Comparison of ENCODE assay signal across 1 cellular context in the genomic region with DNA sequence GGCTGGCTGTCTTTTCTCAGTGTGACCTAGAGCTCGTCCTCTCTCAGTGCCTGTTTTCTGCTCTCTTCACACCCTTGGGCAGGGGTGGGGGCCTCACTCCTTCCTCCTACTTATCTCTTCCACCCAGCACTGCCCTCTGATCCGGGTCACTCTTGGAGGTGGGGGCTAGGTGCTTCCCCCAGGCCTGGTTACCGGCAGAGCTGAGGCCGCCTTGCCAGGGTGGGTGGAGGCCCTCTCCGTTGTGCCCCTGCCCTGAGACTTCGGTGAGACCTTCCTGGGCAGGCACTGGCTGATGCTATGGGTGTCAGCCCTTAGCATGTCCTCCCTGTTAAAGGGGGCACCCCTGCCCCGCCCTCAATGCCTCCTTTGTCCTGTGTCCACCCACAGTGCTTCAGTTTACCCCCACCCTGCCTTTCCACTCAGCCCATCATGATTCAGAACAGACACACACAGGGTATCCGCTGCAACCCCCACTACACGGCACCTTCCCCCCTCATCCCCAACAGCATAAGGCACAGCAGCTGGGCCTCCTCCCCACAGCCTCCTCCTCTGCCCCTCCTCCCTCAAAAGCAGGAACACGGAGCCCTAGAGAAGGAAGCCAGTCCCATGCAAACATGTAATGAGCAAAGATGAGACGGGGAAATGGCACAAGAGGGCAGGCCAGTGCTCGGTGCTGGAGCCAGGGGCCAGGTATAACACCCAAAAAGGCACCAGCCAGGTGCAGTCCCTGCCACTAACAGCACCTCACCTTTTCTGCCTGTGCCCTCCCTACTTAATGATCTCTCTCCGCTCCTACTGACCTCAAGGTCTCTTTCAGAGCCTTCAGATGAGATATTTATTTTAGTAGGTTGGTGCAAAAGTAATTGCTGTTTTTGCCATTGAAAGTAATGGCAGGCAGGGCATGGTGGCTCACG.
TF ChIP-seq lines count a peak whose summit lies in the region.

No MANE protein-coding gene starts in this region.

TF ChIP-seq in K562, 482 proteins besides CTCF, POLR2A, EP300 and RAD21 (continued from another document and continues in another):
- TF ChIP-seq RERE (CRISPR knock-in tag; IDR thresholded peaks at IDR 0.05; ENCODE audit: borderline replicate concordance) (no peak), ILF3 (IDR thresholded peaks at IDR 0.05; ENCODE audit: borderline replicate concordance) (no peak), CHCHD3 (CRISPR knock-in tag; IDR thresholded peaks at IDR 0.05) (no peak), SRF (CRISPR knock-in tag; IDR thresholded peaks at IDR 0.05) (no peak; a peak in 1 of 4 replicates), NFYB (IDR thresholded peaks at IDR 0.05; ENCODE audit: extremely low read depth, insufficient read length) (no peak), GATAD2A (IDR thresholded peaks at IDR 0.05) (peak; percentile 93; the same call in 1 of the 2 replicates), TCF7 (IDR thresholded peaks at IDR 0.05; ENCODE audit: borderline replicate concordance) (no peak), SMARCA5 (IDR thresholded peaks at IDR 0.05) (no peak; the same call in 1 of the 2 replicates), NR4A1 (CRISPR knock-in tag; IDR thresholded peaks at IDR 0.05) (no peak), NR4A1 (tag; IDR thresholded peaks at IDR 0.05) (no peak; the same call in 1 of the 2 replicates), SP2 (IDR thresholded peaks at IDR 0.05; ENCODE audit: extremely low read depth, low read depth, low read length, poor library complexity, severe bottlenecking) (no peak), FOXK1 (CRISPR knock-in tag; IDR thresholded peaks at IDR 0.05; ENCODE audit: borderline replicate concordance) (no peak), TFE3 (CRISPR knock-in tag; IDR thresholded peaks at IDR 0.05) (no peak), ARID2 (IDR thresholded peaks at IDR 0.05) (no peak), HDGF (IDR thresholded peaks at IDR 0.05) (0 out of 2 replicates have a peak, but pooled peaks have one; percentile 56), RBM25 (IDR thresholded peaks at IDR 0.05; ENCODE audit: low read depth, low read length, severe bottlenecking) (no peak), SAFB2 (IDR thresholded peaks at IDR 0.05; ENCODE audit: borderline replicate concordance, low read depth, low read length, severe bottlenecking) (no peak), CBX1 (IDR thresholded peaks at IDR 0.05; ENCODE audit: low read depth) (no peak), STAT5A (IDR thresholded peaks at IDR 0.05; ENCODE audit: borderline replicate concordance, low read length) (peak; percentile 67; the same call in 1 of the 2 replicates), WHSC1 (IDR thresholded peaks at IDR 0.05; ENCODE audit: low read length) (no peak), DNMT1 (IDR thresholded peaks at IDR 0.05) (no peak), KDM1A (IDR thresholded peaks at IDR 0.05) (peak in 1 of 2 experiments; percentile 81; a peak in 3 of 4 replicates), NR0B1 (IDR thresholded peaks at IDR 0.05; ENCODE audit: partially characterized antibody) (no peak), RFX1 (IDR thresholded peaks at IDR 0.05) (no peak), ZKSCAN8 (CRISPR knock-in tag; IDR thresholded peaks at IDR 0.05) (no peak), HNRNPUL1 (IDR thresholded peaks at IDR 0.05; ENCODE audit: low read length) (no peak), ZKSCAN1 (IDR thresholded peaks at IDR 0.05; ENCODE audit: low read depth, low read length) (peak; percentile 1), CBX2 (IDR thresholded peaks at IDR 0.05; ENCODE audit: insufficient read depth, low read length, poor library complexity, severe bottlenecking) (no peak), C11orf30 (IDR thresholded peaks at IDR 0.05; ENCODE audit: low read depth) (no peak), KHSRP (IDR thresholded peaks at IDR 0.05) (no peak), ATF2 (CRISPR knock-in tag; IDR thresholded peaks at IDR 0.05) (no peak), DDX20 (tag; IDR thresholded peaks at IDR 0.05; ENCODE audit: low read depth) (no peak), PRMT5 (CRISPR knock-in tag; IDR thresholded peaks at IDR 0.05) (no peak), SMAD4 (CRISPR knock-in tag; conservative IDR thresholded peaks at IDR 0.05) (peak; percentile 75), MYBL2 (IDR thresholded peaks at IDR 0.05; ENCODE audit: low read depth) (no peak), MYBL2 (CRISPR knock-in tag; IDR thresholded peaks at IDR 0.05; ENCODE audit: borderline replicate concordance) (no peak), CBX3 (IDR thresholded peaks at IDR 0.05; ENCODE audit: borderline replicate concordance in 1 of 2, low read length in 2 of 2) (no peak; a peak in 1 of 3 replicates)
- TF ChIP-seq, protein P1, sequence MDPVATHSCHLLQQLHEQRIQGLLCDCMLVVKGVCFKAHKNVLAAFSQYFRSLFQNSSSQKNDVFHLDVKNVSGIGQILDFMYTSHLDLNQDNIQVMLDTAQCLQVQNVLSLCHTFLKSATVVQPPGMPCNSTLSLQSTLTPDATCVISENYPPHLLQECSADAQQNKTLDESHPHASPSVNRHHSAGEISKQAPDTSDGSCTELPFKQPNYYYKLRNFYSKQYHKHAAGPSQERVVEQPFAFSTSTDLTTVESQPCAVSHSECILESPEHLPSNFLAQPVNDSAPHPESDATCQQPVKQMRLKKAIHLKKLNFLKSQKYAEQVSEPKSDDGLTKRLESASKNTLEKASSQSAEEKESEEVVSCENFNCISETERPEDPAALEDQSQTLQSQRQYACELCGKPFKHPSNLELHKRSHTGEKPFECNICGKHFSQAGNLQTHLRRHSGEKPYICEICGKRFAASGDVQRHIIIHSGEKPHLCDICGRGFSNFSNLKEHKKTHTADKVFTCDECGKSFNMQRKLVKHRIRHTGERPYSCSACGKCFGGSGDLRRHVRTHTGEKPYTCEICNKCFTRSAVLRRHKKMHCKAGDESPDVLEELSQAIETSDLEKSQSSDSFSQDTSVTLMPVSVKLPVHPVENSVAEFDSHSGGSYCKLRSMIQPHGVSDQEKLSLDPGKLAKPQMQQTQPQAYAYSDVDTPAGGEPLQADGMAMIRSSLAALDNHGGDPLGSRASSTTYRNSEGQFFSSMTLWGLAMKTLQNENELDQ (CRISPR knock-in tag; IDR thresholded peaks at IDR 0.05; ENCODE audit: borderline replicate concordance) = no peak
- TF ChIP-seq, protein P2, sequence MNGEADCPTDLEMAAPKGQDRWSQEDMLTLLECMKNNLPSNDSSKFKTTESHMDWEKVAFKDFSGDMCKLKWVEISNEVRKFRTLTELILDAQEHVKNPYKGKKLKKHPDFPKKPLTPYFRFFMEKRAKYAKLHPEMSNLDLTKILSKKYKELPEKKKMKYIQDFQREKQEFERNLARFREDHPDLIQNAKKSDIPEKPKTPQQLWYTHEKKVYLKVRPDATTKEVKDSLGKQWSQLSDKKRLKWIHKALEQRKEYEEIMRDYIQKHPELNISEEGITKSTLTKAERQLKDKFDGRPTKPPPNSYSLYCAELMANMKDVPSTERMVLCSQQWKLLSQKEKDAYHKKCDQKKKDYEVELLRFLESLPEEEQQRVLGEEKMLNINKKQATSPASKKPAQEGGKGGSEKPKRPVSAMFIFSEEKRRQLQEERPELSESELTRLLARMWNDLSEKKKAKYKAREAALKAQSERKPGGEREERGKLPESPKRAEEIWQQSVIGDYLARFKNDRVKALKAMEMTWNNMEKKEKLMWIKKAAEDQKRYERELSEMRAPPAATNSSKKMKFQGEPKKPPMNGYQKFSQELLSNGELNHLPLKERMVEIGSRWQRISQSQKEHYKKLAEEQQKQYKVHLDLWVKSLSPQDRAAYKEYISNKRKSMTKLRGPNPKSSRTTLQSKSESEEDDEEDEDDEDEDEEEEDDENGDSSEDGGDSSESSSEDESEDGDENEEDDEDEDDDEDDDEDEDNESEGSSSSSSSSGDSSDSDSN (IDR thresholded peaks at IDR 0.05; ENCODE audit: borderline replicate concordance in 1 of 2, low read depth in 2 of 2, low read length in 2 of 2) = 0 out of 4 replicates have a peak, but pooled peaks have one; percentile 20 to 39
- TF ChIP-seq, protein P3, sequence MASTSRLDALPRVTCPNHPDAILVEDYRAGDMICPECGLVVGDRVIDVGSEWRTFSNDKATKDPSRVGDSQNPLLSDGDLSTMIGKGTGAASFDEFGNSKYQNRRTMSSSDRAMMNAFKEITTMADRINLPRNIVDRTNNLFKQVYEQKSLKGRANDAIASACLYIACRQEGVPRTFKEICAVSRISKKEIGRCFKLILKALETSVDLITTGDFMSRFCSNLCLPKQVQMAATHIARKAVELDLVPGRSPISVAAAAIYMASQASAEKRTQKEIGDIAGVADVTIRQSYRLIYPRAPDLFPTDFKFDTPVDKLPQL (IDR thresholded peaks at IDR 0.05; ENCODE audit: extremely low read depth, insufficient read length) = no peak
